1 cellular context compared by ENCODE assay signal in genomic region chr12:12872139-12872933, GRCh38.
TF ChIP-seq lines count a peak whose summit lies in the region.

No MANE protein-coding gene starts in this region.

TF ChIP-seq in GM23338, 12 proteins besides CTCF, POLR2A, EP300 and RAD21 (continued from another document):
- TF ChIP-seq ZNF462 (CRISPR knock-in tag; IDR thresholded peaks at IDR 0.05) (no peak), EZH2phosphoT487 (IDR thresholded peaks at IDR 0.05; ENCODE audit: unreplicated experiment) (no peak)
TF ChIP-seq in GM23338: peak in this region for 0.
